ENCODE assay signal across 1 cellular context in the genomic region with DNA sequence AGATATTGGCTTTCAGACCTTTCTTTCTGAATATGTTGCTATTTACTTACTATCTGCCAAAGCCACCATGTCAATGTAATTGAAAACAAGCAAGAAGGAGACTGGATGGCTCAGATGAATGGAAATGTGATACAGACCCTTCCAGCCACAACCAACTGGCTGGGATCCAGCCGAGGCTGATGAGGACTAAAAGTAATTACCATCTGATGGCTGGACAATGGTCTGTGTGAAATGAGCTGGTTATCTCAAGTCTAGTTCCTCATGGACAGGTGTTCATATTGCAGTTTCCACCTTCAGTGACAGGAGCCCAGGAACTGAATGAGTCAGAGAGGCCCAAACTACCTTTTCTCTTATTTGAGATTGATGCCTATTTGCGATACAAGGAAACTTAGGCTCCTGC.
TF ChIP-seq lines count a peak whose summit lies in the region.

No MANE protein-coding gene starts in this region.

TF ChIP-seq in HEK293, 187 proteins besides CTCF, POLR2A, EP300 and RAD21 (continued from another document and continues in another):
- TF ChIP-seq, protein P1, sequence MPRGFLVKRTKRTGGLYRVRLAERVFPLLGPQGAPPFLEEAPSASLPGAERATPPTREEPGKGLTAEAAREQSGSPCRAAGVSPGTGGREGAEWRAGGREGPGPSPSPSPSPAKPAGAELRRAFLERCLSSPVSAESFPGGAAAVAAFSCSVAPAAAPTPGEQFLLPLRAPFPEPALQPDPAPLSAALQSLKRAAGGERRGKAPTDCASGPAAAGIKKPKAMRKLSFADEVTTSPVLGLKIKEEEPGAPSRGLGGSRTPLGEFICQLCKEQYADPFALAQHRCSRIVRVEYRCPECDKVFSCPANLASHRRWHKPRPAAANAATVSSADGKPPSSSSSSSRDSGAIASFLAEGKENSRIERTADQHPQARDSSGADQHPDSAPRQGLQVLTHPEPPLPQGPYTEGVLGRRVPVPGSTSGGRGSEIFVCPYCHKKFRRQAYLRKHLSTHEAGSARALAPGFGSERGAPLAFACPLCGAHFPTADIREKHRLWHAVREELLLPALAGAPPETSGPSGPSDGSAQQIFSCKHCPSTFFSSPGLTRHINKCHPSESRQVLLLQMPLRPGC (tag by site-specific recombination; IDR thresholded peaks at IDR 0.05): no peak
- no peak for TF ChIP-seq SP7 (tag by site-specific recombination; IDR thresholded peaks at IDR 0.05)
- no peak for TF ChIP-seq HOXD13 (CRISPR knock-in tag; IDR thresholded peaks at IDR 0.05; ENCODE audit: borderline replicate concordance)
- TF ChIP-seq, protein P2, sequence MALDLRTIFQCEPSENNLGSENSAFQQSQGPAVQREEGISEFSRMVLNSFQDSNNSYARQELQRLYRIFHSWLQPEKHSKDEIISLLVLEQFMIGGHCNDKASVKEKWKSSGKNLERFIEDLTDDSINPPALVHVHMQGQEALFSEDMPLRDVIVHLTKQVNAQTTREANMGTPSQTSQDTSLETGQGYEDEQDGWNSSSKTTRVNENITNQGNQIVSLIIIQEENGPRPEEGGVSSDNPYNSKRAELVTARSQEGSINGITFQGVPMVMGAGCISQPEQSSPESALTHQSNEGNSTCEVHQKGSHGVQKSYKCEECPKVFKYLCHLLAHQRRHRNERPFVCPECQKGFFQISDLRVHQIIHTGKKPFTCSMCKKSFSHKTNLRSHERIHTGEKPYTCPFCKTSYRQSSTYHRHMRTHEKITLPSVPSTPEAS (tag by site-specific recombination; IDR thresholded peaks at IDR 0.05): no peak
- TF ChIP-seq ZFP69B (tag by site-specific recombination; IDR thresholded peaks at IDR 0.05): no peak
- no peak for TF ChIP-seq ZFHX2 (tag by site-specific recombination; conservative IDR thresholded peaks at IDR 0.05)
- TF ChIP-seq ZNF624 (tag by site-specific recombination; IDR thresholded peaks at IDR 0.05): no peak
- TF ChIP-seq ZNF239 (tag by site-specific recombination; IDR thresholded peaks at IDR 0.05): no peak
- TF ChIP-seq HOXA7 (CRISPR knock-in tag; IDR thresholded peaks at IDR 0.05; ENCODE audit: borderline replicate concordance): no peak
- TF ChIP-seq GLIS2 (tag by site-specific recombination; IDR thresholded peaks at IDR 0.05): no peak
- TF ChIP-seq ZBTB17 (tag by site-specific recombination; IDR thresholded peaks at IDR 0.05): peak; percentile 33; the same call in 1 of the 2 replicates
- peak; percentile 38; the same call in 1 of the 2 replicates for TF ChIP-seq ZNF366 (tag by site-specific recombination; conservative IDR thresholded peaks at IDR 0.05)
- TF ChIP-seq ZNF311 (tag by site-specific recombination; IDR thresholded peaks at IDR 0.05; ENCODE audit: borderline replicate concordance): no peak
- TF ChIP-seq SP2 (tag by site-specific recombination; IDR thresholded peaks at IDR 0.05): no peak
- TF ChIP-seq ZNF155 (tag by site-specific recombination; IDR thresholded peaks at IDR 0.05): no peak
- peak; percentile 67 for TF ChIP-seq ZXDB (tag by site-specific recombination; IDR thresholded peaks at IDR 0.05)
- no peak for TF ChIP-seq ZNF24 (tag by site-specific recombination; IDR thresholded peaks at IDR 0.05)
- no peak for TF ChIP-seq ZNF266 (tag by site-specific recombination; IDR thresholded peaks at IDR 0.05; ENCODE audit: low read depth)
- no peak for TF ChIP-seq ZSCAN16 (tag by site-specific recombination; IDR thresholded peaks at IDR 0.05)
- TF ChIP-seq ZNF830 (tag by site-specific recombination; IDR thresholded peaks at IDR 0.05; ENCODE audit: low read depth): no peak
- TF ChIP-seq ZNF302 (tag by site-specific recombination; IDR thresholded peaks at IDR 0.05; ENCODE audit: low read depth): no peak
- TF ChIP-seq ZNF677 (tag by site-specific recombination; IDR thresholded peaks at IDR 0.05): no peak
- TF ChIP-seq YY1 (tag by site-specific recombination; IDR thresholded peaks at IDR 0.05): no peak
- no peak for TF ChIP-seq ZNF404 (tag by site-specific recombination; IDR thresholded peaks at IDR 0.05)
- TF ChIP-seq ZNF558 (tag by site-specific recombination; IDR thresholded peaks at IDR 0.05): no peak
- TF ChIP-seq ZNF707 (tag by site-specific recombination; IDR thresholded peaks at IDR 0.05): no peak
- no peak for TF ChIP-seq ZNF274 (IDR thresholded peaks at IDR 0.05; ENCODE audit: low read length)
- TF ChIP-seq ZNF274 (tag by site-specific recombination; IDR thresholded peaks at IDR 0.05; ENCODE audit: borderline replicate concordance): no peak
- no peak for TF ChIP-seq ZNF660 (tag by site-specific recombination; IDR thresholded peaks at IDR 0.05)
- no peak for TF ChIP-seq ZNF140 (tag by site-specific recombination; IDR thresholded peaks at IDR 0.05)
- no peak for TF ChIP-seq BCL11A (tag by site-specific recombination; IDR thresholded peaks at IDR 0.05; ENCODE audit: low read depth)
- TF ChIP-seq ZNF423 (tag by site-specific recombination; IDR thresholded peaks at IDR 0.05): no peak
- no peak for TF ChIP-seq ZNF175 (tag by site-specific recombination; IDR thresholded peaks at IDR 0.05)
- TF ChIP-seq KLF1 (tag by site-specific recombination; IDR thresholded peaks at IDR 0.05): no peak
- no peak for TF ChIP-seq ZNF785 (tag by site-specific recombination; IDR thresholded peaks at IDR 0.05)
- TF ChIP-seq, protein P3, sequence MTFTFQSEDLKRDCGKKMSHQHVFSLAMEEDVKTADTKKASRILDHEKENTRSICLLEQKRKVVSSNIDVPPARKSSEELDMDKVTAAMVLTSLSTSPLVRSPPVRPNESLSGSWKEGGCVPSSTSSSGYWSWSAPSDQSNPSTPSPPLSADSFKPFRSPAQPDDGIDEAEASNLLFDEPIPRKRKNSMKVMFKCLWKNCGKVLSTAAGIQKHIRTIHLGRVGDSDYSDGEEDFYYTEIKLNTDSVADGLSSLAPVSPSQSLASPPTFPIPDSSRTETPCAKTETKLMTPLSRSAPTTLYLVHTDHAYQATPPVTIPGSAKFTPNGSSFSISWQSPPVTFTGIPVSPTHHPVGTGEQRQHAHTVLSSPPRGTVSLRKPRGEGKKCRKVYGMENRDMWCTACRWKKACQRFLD (tag by site-specific recombination; IDR thresholded peaks at IDR 0.05): no peak
- TF ChIP-seq TRIM28 (IDR thresholded peaks at IDR 0.05; ENCODE audit: borderline replicate concordance, low read length): peak; percentile 89
- TF ChIP-seq, protein P4, sequence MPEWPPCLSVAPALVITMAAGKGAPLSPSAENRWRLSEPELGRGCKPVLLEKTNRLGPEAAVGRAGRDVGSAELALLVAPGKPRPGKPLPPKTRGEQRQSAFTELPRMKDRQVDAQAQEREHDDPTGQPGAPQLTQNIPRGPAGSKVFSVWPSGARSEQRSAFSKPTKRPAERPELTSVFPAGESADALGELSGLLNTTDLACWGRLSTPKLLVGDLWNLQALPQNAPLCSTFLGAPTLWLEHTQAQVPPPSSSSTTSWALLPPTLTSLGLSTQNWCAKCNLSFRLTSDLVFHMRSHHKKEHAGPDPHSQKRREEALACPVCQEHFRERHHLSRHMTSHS (tag by site-specific recombination; IDR thresholded peaks at IDR 0.05): no peak
- no peak for TF ChIP-seq ZNF585B (tag by site-specific recombination; IDR thresholded peaks at IDR 0.05)
- no peak for TF ChIP-seq ZNF792 (tag by site-specific recombination; IDR thresholded peaks at IDR 0.05)
- no peak for TF ChIP-seq ZNF654 (tag by site-specific recombination; IDR thresholded peaks at IDR 0.05; ENCODE audit: low read depth)
- TF ChIP-seq, protein P5, sequence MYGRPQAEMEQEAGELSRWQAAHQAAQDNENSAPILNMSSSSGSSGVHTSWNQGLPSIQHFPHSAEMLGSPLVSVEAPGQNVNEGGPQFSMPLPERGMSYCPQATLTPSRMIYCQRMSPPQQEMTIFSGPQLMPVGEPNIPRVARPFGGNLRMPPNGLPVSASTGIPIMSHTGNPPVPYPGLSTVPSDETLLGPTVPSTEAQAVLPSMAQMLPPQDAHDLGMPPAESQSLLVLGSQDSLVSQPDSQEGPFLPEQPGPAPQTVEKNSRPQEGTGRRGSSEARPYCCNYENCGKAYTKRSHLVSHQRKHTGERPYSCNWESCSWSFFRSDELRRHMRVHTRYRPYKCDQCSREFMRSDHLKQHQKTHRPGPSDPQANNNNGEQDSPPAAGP (tag by site-specific recombination; IDR thresholded peaks at IDR 0.05): no peak
- TF ChIP-seq, protein P6, sequence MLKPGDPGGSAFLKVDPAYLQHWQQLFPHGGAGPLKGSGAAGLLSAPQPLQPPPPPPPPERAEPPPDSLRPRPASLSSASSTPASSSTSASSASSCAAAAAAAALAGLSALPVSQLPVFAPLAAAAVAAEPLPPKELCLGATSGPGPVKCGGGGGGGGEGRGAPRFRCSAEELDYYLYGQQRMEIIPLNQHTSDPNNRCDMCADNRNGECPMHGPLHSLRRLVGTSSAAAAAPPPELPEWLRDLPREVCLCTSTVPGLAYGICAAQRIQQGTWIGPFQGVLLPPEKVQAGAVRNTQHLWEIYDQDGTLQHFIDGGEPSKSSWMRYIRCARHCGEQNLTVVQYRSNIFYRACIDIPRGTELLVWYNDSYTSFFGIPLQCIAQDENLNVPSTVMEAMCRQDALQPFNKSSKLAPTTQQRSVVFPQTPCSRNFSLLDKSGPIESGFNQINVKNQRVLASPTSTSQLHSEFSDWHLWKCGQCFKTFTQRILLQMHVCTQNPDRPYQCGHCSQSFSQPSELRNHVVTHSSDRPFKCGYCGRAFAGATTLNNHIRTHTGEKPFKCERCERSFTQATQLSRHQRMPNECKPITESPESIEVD (tag by site-specific recombination; IDR thresholded peaks at IDR 0.05): peak; percentile 37; the same call in 1 of the 2 replicates
- no peak for TF ChIP-seq ZNF549 (tag by site-specific recombination; IDR thresholded peaks at IDR 0.05)
- TF ChIP-seq KLF10 (tag by site-specific recombination; IDR thresholded peaks at IDR 0.05): no peak
- peak; percentile 76; the same call in 1 of the 2 replicates for TF ChIP-seq OSR2 (tag by site-specific recombination; IDR thresholded peaks at IDR 0.05)
- TF ChIP-seq ZNF701 (tag by site-specific recombination; IDR thresholded peaks at IDR 0.05): no peak
- no peak for TF ChIP-seq ZNF211 (tag by site-specific recombination; IDR thresholded peaks at IDR 0.05; ENCODE audit: low read depth)
- TF ChIP-seq, protein P7, sequence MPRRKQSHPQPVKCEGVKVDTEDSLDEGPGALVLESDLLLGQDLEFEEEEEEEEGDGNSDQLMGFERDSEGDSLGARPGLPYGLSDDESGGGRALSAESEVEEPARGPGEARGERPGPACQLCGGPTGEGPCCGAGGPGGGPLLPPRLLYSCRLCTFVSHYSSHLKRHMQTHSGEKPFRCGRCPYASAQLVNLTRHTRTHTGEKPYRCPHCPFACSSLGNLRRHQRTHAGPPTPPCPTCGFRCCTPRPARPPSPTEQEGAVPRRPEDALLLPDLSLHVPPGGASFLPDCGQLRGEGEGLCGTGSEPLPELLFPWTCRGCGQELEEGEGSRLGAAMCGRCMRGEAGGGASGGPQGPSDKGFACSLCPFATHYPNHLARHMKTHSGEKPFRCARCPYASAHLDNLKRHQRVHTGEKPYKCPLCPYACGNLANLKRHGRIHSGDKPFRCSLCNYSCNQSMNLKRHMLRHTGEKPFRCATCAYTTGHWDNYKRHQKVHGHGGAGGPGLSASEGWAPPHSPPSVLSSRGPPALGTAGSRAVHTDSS (tag by site-specific recombination; IDR thresholded peaks at IDR 0.05): 0 out of 2 replicates have a peak, but pooled peaks have one; percentile 18
- TF ChIP-seq, protein P8, sequence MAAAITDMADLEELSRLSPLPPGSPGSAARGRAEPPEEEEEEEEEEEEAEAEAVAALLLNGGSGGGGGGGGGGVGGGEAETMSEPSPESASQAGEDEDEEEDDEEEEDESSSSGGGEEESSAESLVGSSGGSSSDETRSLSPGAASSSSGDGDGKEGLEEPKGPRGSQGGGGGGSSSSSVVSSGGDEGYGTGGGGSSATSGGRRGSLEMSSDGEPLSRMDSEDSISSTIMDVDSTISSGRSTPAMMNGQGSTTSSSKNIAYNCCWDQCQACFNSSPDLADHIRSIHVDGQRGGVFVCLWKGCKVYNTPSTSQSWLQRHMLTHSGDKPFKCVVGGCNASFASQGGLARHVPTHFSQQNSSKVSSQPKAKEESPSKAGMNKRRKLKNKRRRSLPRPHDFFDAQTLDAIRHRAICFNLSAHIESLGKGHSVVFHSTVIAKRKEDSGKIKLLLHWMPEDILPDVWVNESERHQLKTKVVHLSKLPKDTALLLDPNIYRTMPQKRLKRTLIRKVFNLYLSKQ (tag by site-specific recombination; IDR thresholded peaks at IDR 0.05; ENCODE audit: borderline replicate concordance): no peak
- TF ChIP-seq GLI4 (tag by site-specific recombination; IDR thresholded peaks at IDR 0.05): no peak
- no peak for TF ChIP-seq ZNF48 (tag by site-specific recombination; IDR thresholded peaks at IDR 0.05)
- no peak for TF ChIP-seq SP3 (tag by site-specific recombination; IDR thresholded peaks at IDR 0.05)
- no peak for TF ChIP-seq ZNF560 (tag by site-specific recombination; IDR thresholded peaks at IDR 0.05; ENCODE audit: borderline replicate concordance)
- TF ChIP-seq KLF8 (tag by site-specific recombination; IDR thresholded peaks at IDR 0.05): peak; percentile 40; the same call in 1 of the 2 replicates
- TF ChIP-seq, protein P9, sequence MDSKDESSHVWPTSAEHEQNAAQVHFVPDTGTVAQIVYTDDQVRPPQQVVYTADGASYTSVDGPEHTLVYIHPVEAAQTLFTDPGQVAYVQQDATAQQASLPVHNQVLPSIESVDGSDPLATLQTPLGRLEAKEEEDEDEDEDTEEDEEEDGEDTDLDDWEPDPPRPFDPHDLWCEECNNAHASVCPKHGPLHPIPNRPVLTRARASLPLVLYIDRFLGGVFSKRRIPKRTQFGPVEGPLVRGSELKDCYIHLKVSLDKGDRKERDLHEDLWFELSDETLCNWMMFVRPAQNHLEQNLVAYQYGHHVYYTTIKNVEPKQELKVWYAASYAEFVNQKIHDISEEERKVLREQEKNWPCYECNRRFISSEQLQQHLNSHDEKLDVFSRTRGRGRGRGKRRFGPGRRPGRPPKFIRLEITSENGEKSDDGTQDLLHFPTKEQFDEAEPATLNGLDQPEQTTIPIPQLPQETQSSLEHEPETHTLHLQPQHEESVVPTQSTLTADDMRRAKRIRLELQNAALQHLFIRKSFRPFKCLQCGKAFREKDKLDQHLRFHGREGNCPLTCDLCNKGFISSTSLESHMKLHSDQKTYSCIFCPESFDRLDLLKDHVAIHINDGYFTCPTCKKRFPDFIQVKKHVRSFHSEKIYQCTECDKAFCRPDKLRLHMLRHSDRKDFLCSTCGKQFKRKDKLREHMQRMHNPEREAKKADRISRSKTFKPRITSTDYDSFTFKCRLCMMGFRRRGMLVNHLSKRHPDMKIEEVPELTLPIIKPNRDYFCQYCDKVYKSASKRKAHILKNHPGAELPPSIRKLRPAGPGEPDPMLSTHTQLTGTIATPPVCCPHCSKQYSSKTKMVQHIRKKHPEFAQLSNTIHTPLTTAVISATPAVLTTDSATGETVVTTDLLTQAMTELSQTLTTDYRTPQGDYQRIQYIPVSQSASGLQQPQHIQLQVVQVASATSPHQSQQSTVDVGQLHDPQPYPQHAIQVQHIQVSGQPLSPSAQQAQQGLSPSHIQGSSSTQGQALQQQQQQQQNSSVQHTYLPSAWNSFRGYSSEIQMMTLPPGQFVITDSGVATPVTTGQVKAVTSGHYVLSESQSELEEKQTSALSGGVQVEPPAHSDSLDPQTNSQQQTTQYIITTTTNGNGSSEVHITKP (tag by site-specific recombination; IDR thresholded peaks at IDR 0.05): 0 out of 2 replicates have a peak, but pooled peaks have one; percentile 28
- no peak for TF ChIP-seq ZNF596 (tag by site-specific recombination; IDR thresholded peaks at IDR 0.05)
- no peak for TF ChIP-seq ZNF23 (tag by site-specific recombination; IDR thresholded peaks at IDR 0.05; ENCODE audit: borderline replicate concordance)
- TF ChIP-seq ZSCAN23 (tag by site-specific recombination; IDR thresholded peaks at IDR 0.05): no peak
- no peak for TF ChIP-seq ZNF2 (tag by site-specific recombination; IDR thresholded peaks at IDR 0.05)
- TF ChIP-seq ZBTB1 (tag by site-specific recombination; IDR thresholded peaks at IDR 0.05): no peak
- TF ChIP-seq ZNF248 (tag by site-specific recombination; IDR thresholded peaks at IDR 0.05): no peak
